9 cellular contexts compared by ENCODE assay signal in genomic region chr2:86429335-86429734, GRCh38.
"Had no signal": no experiment of that assay in that cellular context is flagged by ENCODE, and none has a peak within 500 bp of the region (broad histone marks: within the 10 kb centered on the region; RNA-seq: fewer than 3 reads in every experiment).

No MANE protein-coding gene starts in this region.

- H3K36me3 ChIP-seq: HAP-1 had no signal

- ATAC-seq: HCT116 had no signal

- DNase-seq: GM23248, GOT3, H7, HFFc6, Kasumi-1, KG1 had no signal

- H3K27ac ChIP-seq: GM23248, HL-60 had no signal

- H3K4me3 ChIP-seq: GM23248, HAP-1 had no signal

- H3K4me1 ChIP-seq: HAP-1 had no signal

- H2AFZ ChIP-seq: GM23248 had no signal

- H3K9ac ChIP-seq: GM23248 had no signal
